In genomic region chr4:56764775-56765174, GRCh38 we compare ENCODE assay signal across 21 cellular contexts. TPM values are rescaled to one million over a fixed set of nuclear protein-coding genes. Genes with fewer than 3 reads are reported as not detected.
DNase-seq lines count a peak whose midpoint lies in the region; ATAC-seq, FAIRE-seq and TF ChIP-seq lines count a peak whose summit lies in the region.
"Had no signal": no experiment of that assay in that cellular context is flagged by ENCODE, and none has a peak within 500 bp of the region (broad histone marks: within the 10 kb centered on the region; RNA-seq: fewer than 3 reads in every experiment).

No MANE protein-coding gene starts in this region.

- no peak for ATAC-seq in stimulated activated naive CD8-positive, alpha-beta T cell treated with anti-CD3 and anti-CD28 coated beads, Interleukin-15, amount 100 ng/mL, for 72 hours
- ATAC-seq in stimulated activated naive CD8-positive, alpha-beta T cell treated with anti-CD3 and anti-CD28 coated beads, Interleukin-15, Interleukin-2, amounts not matched to agents 100 U/mL and 50 U/mL, for 24 hours, result no peak
- ATAC-seq in aorta (ENCODE audit: low FRiP score), result peak; percentile 19
- ATAC-seq in HG02870 (IDR thresholded peaks at IDR 0.05; ENCODE audit: unreplicated experiment), result no peak
- ATAC-seq: activated naive CD4-positive, alpha-beta T cell treated with anti-CD3 and anti-CD28 coated beads, Interleukin-2, amount 50 U/mL, for 72 hours had no signal

- H3K27ac Mint-ChIP-seq in stimulated activated naive CD8-positive, alpha-beta T cell treated with anti-CD3 and anti-CD28 coated beads, Interleukin-15, amount 100 ng/mL, for 72 hours, result peak overlapping the region; percentile 36 to 59
- H3K27ac Mint-ChIP-seq: activated naive CD4-positive, alpha-beta T cell treated with anti-CD3 and anti-CD28 coated beads, Interleukin-2, amount 50 U/mL, for 72 hours; activated T-cell treated with anti-CD3 and anti-CD28 coated beads, Interleukin-2, amount 50 U/mL, for 24 hours; memory B cell had no signal

- no peaks in the 10 kb centered on the region for H3K4me1 ChIP-seq in SJCRH30
- no peaks in the 10 kb centered on the region for H3K4me1 ChIP-seq in aorta (ENCODE audit: control insufficient read depth in 1 of 2, insufficient read depth in 2 of 2, low read length in 2 of 2)

- H3K9me3 ChIP-seq in SJCRH30 (replicated peaks) (no peaks in the 10 kb centered on the region), aorta (ENCODE audit: control insufficient read depth, low read length) (no peaks in the 10 kb centered on the region)

- FAIRE-seq in RCC 7860 (lab: Jason Lieb, UNC), result no peak
- FAIRE-seq: frontal cortex had no signal

- intact Hi-C loops in aorta (cut with DNase I), result no loop called here

- no peak for TF ChIP-seq CTCF in fibroblast of pulmonary artery (IDR thresholded peaks at IDR 0.05; ENCODE audit: low read length, missing control alignments)

- H3K27me3 ChIP-seq in SJCRH30 (no peaks in the 10 kb centered on the region; the same call in 1 of the 2 replicates), aorta (ENCODE audit: control insufficient read depth in 1 of 2, insufficient read depth in 2 of 2, low read length in 1 of 2) (no peaks in the 10 kb centered on the region)

- H3K4me3 Mint-ChIP-seq in stimulated activated naive CD8-positive, alpha-beta T cell treated with anti-CD3 and anti-CD28 coated beads, Interleukin-15, amount 100 ng/mL, for 72 hours, result no peak overlapping the region
- H3K4me3 Mint-ChIP-seq: activated T-cell treated with anti-CD3 and anti-CD28 coated beads, Interleukin-2, amount 50 U/mL, for 24 hours; CD4-positive, alpha-beta memory T cell; memory B cell; neural crest cell had no signal

- 87 to 88% methylated on average over 5 of the region's 5 CpGs for WGBS in aorta, 2 donors

- H3K9me3 Mint-ChIP-seq in stimulated activated naive CD8-positive, alpha-beta T cell treated with anti-CD3 and anti-CD28 coated beads, Interleukin-15, amount 100 ng/mL, for 72 hours, result no peaks in the 10 kb centered on the region
- H3K9me3 Mint-ChIP-seq: activated naive CD4-positive, alpha-beta T cell treated with anti-CD3 and anti-CD28 coated beads, Interleukin-2, amount 50 U/mL, for 72 hours; activated T-cell treated with anti-CD3 and anti-CD28 coated beads, Interleukin-2, amount 50 U/mL, for 24 hours; CD4-positive, alpha-beta memory T cell; memory B cell; neural crest cell had no signal

- peaks cover 15% of the 10 kb centered on the region for H3K4me1 Mint-ChIP-seq in stimulated activated naive CD8-positive, alpha-beta T cell treated with anti-CD3 and anti-CD28 coated beads, Interleukin-15, amount 100 ng/mL, for 72 hours

- H3K36me3 ChIP-seq in SJCRH30 (no peaks in the 10 kb centered on the region), aorta (ENCODE audit: control insufficient read depth in 1 of 2, insufficient read depth in 2 of 2, low read length in 1 of 2) (no peaks in the 10 kb centered on the region)

- no peak overlapping the region for H3K4me3 ChIP-seq in SJCRH30
- H3K4me3 ChIP-seq in fibroblast of pulmonary artery (replicated peaks; ENCODE audit: low read depth, low read length), result no peak overlapping the region
- no peak overlapping the region for H3K4me3 ChIP-seq in aorta (ENCODE audit: low read length in 2 of 2)

- no peak for DNase-seq in stimulated activated naive CD8-positive, alpha-beta T cell treated with anti-CD3 and anti-CD28 coated beads, Interleukin-15, amount 100 ng/mL, for 72 hours
- no peak for DNase-seq in stimulated activated naive CD8-positive, alpha-beta T cell treated with anti-CD3 and anti-CD28 coated beads, Interleukin-15, Interleukin-2, amounts not matched to agents 100 U/mL and 50 U/mL, for 24 hours
- DNase-seq in SJCRH30 (peak; percentile 9 to 22), fibroblast of pulmonary artery (ENCODE audit: low read depth) (peak; percentile 14), aorta (no peak), MV-4-11 (lab: John Stamatoyannopoulos, UW) (no peak), RCC 7860 (ENCODE audit: low spot score) (no peak)
- DNase-seq: activated T-cell treated with anti-CD3 and anti-CD28 coated beads, Interleukin-2, amount 50 U/mL, for 24 hours; CD4-positive, alpha-beta memory T cell; GDM1; GOT3; NCI-H2081 treated with DMSO at 0.1 percent for 48 hours; NCI-H526 treated with DMSO at 0.1 percent for 48 hours; retina had no signal

- H3K27ac ChIP-seq in SJCRH30, result no peak overlapping the region
- no peak overlapping the region for H3K27ac ChIP-seq in aorta (ENCODE audit: low read depth in 1 of 2, low read length in 2 of 2)

- H3K27me3 Mint-ChIP-seq in stimulated activated naive CD8-positive, alpha-beta T cell treated with anti-CD3 and anti-CD28 coated beads, Interleukin-15, amount 100 ng/mL, for 72 hours, result no peaks in the 10 kb centered on the region
- H3K27me3 Mint-ChIP-seq: activated T-cell treated with anti-CD3 and anti-CD28 coated beads, Interleukin-2, amount 50 U/mL, for 24 hours; CD4-positive, alpha-beta memory T cell; memory B cell had no signal

RNA-seq across cellular contexts. Expression of gene SPINK2, which starts 56.7 kb away (rescaled TPM):
- total RNA-seq in SJCRH30 (2014; rRNA removed; shearing (Covaris generic)), result not detected in 2 replicates
- total RNA-seq in aorta, result not detected
- 1 to 10 TPM in 1 of 2 donors, not detected in 1; 3.6 TPM for polyA plus RNA-seq in aorta
- total RNA-seq: A673, cardiac septum, frontal cortex, neural crest cell had no signal

Comparison
In these comparisons a context has a peak if more than half of its experiments do, and no peak if none do; other contexts are left out.
1. DNase-seq: peak in SJCRH30 (2 of 2) and fibroblast of pulmonary artery (single experiment); none in stimulated activated naive CD8-positive, alpha-beta T cell treated with anti-CD3 and anti-CD28 coated beads, Interleukin-15, amount 100 ng/mL, for 72 hours (0 of 2), stimulated activated naive CD8-positive, alpha-beta T cell treated with anti-CD3 and anti-CD28 coated beads, Interleukin-15, Interleukin-2, amounts not matched to agents 100 U/mL and 50 U/mL, for 24 hours (single experiment), aorta (0 of 2), MV-4-11 (single experiment) and RCC 7860 (single experiment).